Comparison of ENCODE assay signal across 20 cellular contexts in genomic region chr1:240539031-240539430, GRCh38.
"Had no signal": no experiment of that assay in that cellular context is flagged by ENCODE, and none has a peak within 500 bp of the region (broad histone marks: within the 10 kb centered on the region; RNA-seq: fewer than 3 reads in every experiment).

No MANE protein-coding gene starts in this region.

- H3K4me1 ChIP-seq: gastroesophageal sphincter, left lung, lower lobe of right lung, right atrium auricular region, sigmoid colon, tibial artery, upper lobe of left lung, vagina had no signal

- H3K9me3 Mint-ChIP-seq: natural killer cell, neural crest cell had no signal

- H3K36me3 ChIP-seq: gastroesophageal sphincter, left lung, lower lobe of right lung, ovary, right atrium auricular region, sigmoid colon, tibial artery, upper lobe of left lung, vagina had no signal

- H3K36me3 Mint-ChIP-seq: memory B cell, mesothelial cell of epicardium had no signal

- H3K4me3 ChIP-seq: coronary artery, gastroesophageal sphincter, left lung, lower lobe of right lung, ovary, right atrium auricular region, sigmoid colon, tibial artery, upper lobe of left lung, vagina had no signal

- H3K27me3 ChIP-seq: gastroesophageal sphincter, left lung, ovary, right atrium auricular region, sigmoid colon, tibial artery, upper lobe of left lung, vagina had no signal

- ATAC-seq: gastroesophageal sphincter; left lung; lower lobe of right lung; stimulated activated naive CD8-positive, alpha-beta T cell treated with anti-CD3 and anti-CD28 coated beads, Interleukin-15, Interleukin-2, amounts not matched to agents 100 U/mL and 50 U/mL, for 24 hours had no signal

- H3K4me1 Mint-ChIP-seq: memory B cell, mesothelial cell of epicardium, neural crest cell had no signal

- H3K27ac ChIP-seq: coronary artery, gastroesophageal sphincter, left lung, lower lobe of right lung, ovary, right atrium auricular region, sigmoid colon, tibial artery, upper lobe of left lung, vagina had no signal

- DNase-seq: effector CD4-positive, alpha-beta T cell; foreskin fibroblast; glutamatergic neuron; left lung; lower lobe of right lung; natural killer cell; ovary; sigmoid colon; small intestine; stimulated activated CD4-positive, alpha-beta T cell treated with anti-CD3 and anti-CD28 coated beads, Interleukin-12 subunit alpha, Interleukin-12 subunit beta, amount 100 ng/mL, for 4 hours; stimulated activated naive CD8-positive, alpha-beta T cell treated with anti-CD3 and anti-CD28 coated beads, Interleukin-15, Interleukin-2, amounts not matched to agents 100 U/mL and 50 U/mL, for 24 hours; tibial artery; upper lobe of left lung had no signal

- H3K9me3 ChIP-seq: gastroesophageal sphincter, lower lobe of right lung, right atrium auricular region, sigmoid colon, tibial artery, upper lobe of left lung, vagina had no signal

- H3K4me3 Mint-ChIP-seq: memory B cell, mesothelial cell of epicardium, neural crest cell had no signal

- H3K27ac Mint-ChIP-seq: memory B cell, mesothelial cell of epicardium had no signal

- H3K27me3 Mint-ChIP-seq: memory B cell had no signal
